Comparison of ENCODE assay signal across 15 cellular contexts in genomic region chr10:71395621-71396020, GRCh38. TPM values are rescaled to one million over a fixed set of nuclear protein-coding genes. Genes with fewer than 3 reads are reported as not detected.
DNase-seq lines count a peak whose midpoint lies in the region; ATAC-seq, FAIRE-seq and TF ChIP-seq lines count a peak whose summit lies in the region.
"Had no signal": no experiment of that assay in that cellular context is flagged by ENCODE, and none has a peak within 500 bp of the region (broad histone marks: within the 10 kb centered on the region; RNA-seq: fewer than 3 reads in every experiment).

No MANE protein-coding gene starts in this region.

- H3K36me3 ChIP-seq in CD4-positive, alpha-beta memory T cell (ENCODE audit: insufficient read depth, low read length): no peaks in the 10 kb centered on the region
- H3K36me3 ChIP-seq in mesendoderm (ENCODE audit: control insufficient read depth, insufficient read depth, low read length) (no peaks in the 10 kb centered on the region), mucosa of descending colon (ENCODE audit: low read depth) (no peaks in the 10 kb centered on the region)
- H3K36me3 ChIP-seq: esophagus squamous epithelium had no signal

- H3K27ac ChIP-seq in A549 (peak overlapping the region in 1 of 2 experiments; percentile 91; a peak in 2 of 6 replicates), mesendoderm (ENCODE audit: low read depth, low read length) (no peak overlapping the region)
- H3K27ac ChIP-seq in CD4-positive, alpha-beta memory T cell (ENCODE audit: low read depth, low read length): no peak overlapping the region
- H3K27ac ChIP-seq: KMS-11, SK-N-MC had no signal

- 84% methylated on average over 4 of the region's 4 CpGs for WGBS in A549 (ENCODE audit: missing lambda C conversion rate)
- WGBS in mesendoderm (ENCODE audit: extremely low coverage, insufficient coverage, low lambda C conversion rate): no CpG with 5 or more reads among the region's 4 CpGs

- no peak overlapping the region for H3K23ac ChIP-seq in mesendoderm (ENCODE audit: low read length)

- intact Hi-C loops in CD4-positive, alpha-beta memory T cell (cut with micrococcal nuclease): no loop called here
- intact Hi-C loops in mucosa of descending colon (cut with DNase I, micrococcal nuclease): loop anchor here (10.0 kb wide), 1 partner anchor 169 kb away; no protein-coding TSS in a partner anchor

- ATAC-seq in A549 (peak in 1 of 2 experiments; percentile 53; a peak in 3 of 6 replicates), WTC11 (no peak), mucosa of descending colon (no peak), GM21526 (IDR thresholded peaks at IDR 0.05; ENCODE audit: low FRiP score, unreplicated experiment) (no peak), GM18511 (IDR thresholded peaks at IDR 0.05; ENCODE audit: unreplicated experiment) (no peak)

- no peak for TF ChIP-seq RAD21 in A549 (conservative IDR thresholded peaks at IDR 0.05 in 1 of 2, IDR thresholded peaks at IDR 0.05 in 1 of 2)

- no peak for TF ChIP-seq EP300 in A549 (IDR thresholded peaks at IDR 0.05)

- H3K27ac Mint-ChIP-seq in CD4-positive, alpha-beta memory T cell: no peak overlapping the region
- no peak overlapping the region for H3K27ac Mint-ChIP-seq in WTC11
- H3K27ac Mint-ChIP-seq: stimulated activated naive CD8-positive, alpha-beta T cell treated with anti-CD3 and anti-CD28 coated beads, Interleukin-15, Interleukin-2, amounts not matched to agents 100 ng/mL and 50 ng/mL, for 24 hours had no signal

- no peak overlapping the region for H2BK15ac ChIP-seq in mesendoderm (replicated peaks; ENCODE audit: low read depth)

- H3K4me1 ChIP-seq in A549: peaks cover 7% of the 10 kb centered on the region; the same call in 1 of the 3 replicates
- H3K4me1 ChIP-seq in CD4-positive, alpha-beta memory T cell (ENCODE audit: insufficient read depth, low read length): peaks cover 8% of the 10 kb centered on the region
- peaks cover 6% of the 10 kb centered on the region for H3K4me1 ChIP-seq in mesendoderm (ENCODE audit: control insufficient read depth, low read depth, low read length)
- H3K4me1 ChIP-seq in mucosa of descending colon (ENCODE audit: low read depth): peaks cover 10% of the 10 kb centered on the region

- no peak overlapping the region for H2AK5ac ChIP-seq in mesendoderm (ENCODE audit: low read length)

- peaks cover 48 to 59% of the 10 kb centered on the region in 2 donors for H3K27me3 Mint-ChIP-seq in CD4-positive, alpha-beta memory T cell
- peaks cover 59% of the 10 kb centered on the region for H3K27me3 Mint-ChIP-seq in WTC11 (ENCODE audit: low read depth)

- H4K8ac ChIP-seq in mesendoderm (ENCODE audit: low read depth, low read length): no peak overlapping the region

- no peaks in the 10 kb centered on the region for H3K79me1 ChIP-seq in mesendoderm (ENCODE audit: low read length)

- CTCF ChIA-PET in A549 (lab: Yijun Ruan, JAX): interaction anchor here (0.6 to 47.4 kb wide), 62 partner anchors 9 to 864 kb away, joined by 3 to 977 read pairs (median 4); partner anchors contain the start of genes SLC29A3 and VSIR
- CTCF ChIA-PET in CD4-positive, alpha-beta memory T cell (lab: Charles Lee; ENCODE audit: partially characterized antibody): interaction anchor here (1.0 to 1.9 kb wide), 6 partner anchors 10 to 417 kb away, joined by 3 to 7 read pairs (median 6); no protein-coding TSS in a partner anchor
- CTCF ChIA-PET in WTC11 (lab: Charles Lee): interaction anchor here (0.7 to 8.8 kb wide), 42 partner anchors 11 to 321 kb away, joined by 3 to 120 read pairs (median 5); partner anchors contain the start of gene SLC29A3

- H3K9me3 ChIP-seq in A549: no peaks in the 10 kb centered on the region
- no peaks in the 10 kb centered on the region for H3K9me3 ChIP-seq in CD4-positive, alpha-beta memory T cell (ENCODE audit: control insufficient read depth in 1 of 2, low read length in 2 of 2)
- H3K9me3 ChIP-seq in mucosa of descending colon: no peaks in the 10 kb centered on the region
- H3K9me3 ChIP-seq: esophagus squamous epithelium had no signal

- H3K4me3 ChIP-seq in A549: no peak overlapping the region
- no peak overlapping the region for H3K4me3 ChIP-seq in CD4-positive, alpha-beta memory T cell (ENCODE audit: low read length in 2 of 2)
- H3K4me3 ChIP-seq in mesendoderm (ENCODE audit: low read length): no peak overlapping the region
- no peak overlapping the region for H3K4me3 ChIP-seq in mucosa of descending colon
- H3K4me3 ChIP-seq: SK-N-MC had no signal

- POLR2A ChIA-PET in A549 (lab: Yijun Ruan, JAX) (interaction anchor here (0.6 to 1.9 kb wide), 2 partner anchors 9 to 77 kb away, joined by 3 to 22 read pairs; partner anchors contain the start of gene SLC29A3), WTC11 (lab: Charles Lee) (interaction anchor here (1.4 kb wide), 1 partner anchor 19 kb away, joined by 3 read pairs; no protein-coding TSS in a partner anchor)
- POLR2A ChIA-PET in CD4-positive, alpha-beta memory T cell (lab: Charles Lee; ENCODE audit: partially characterized antibody): interaction anchor here (0.9 kb wide), 1 partner anchor 313 kb away, joined by 3 read pairs; no protein-coding TSS in a partner anchor

- no peak for TF ChIP-seq POLR2A in A549 (IDR thresholded peaks at IDR 0.05; ENCODE audit: low read length)

- H3K4ac ChIP-seq in mesendoderm (ENCODE audit: low read depth, low read length): no peak overlapping the region

- H3K56ac ChIP-seq in mesendoderm (ENCODE audit: low read length): no peak overlapping the region

- peak; percentile 16 to 69 for DNase-seq in A549 (ENCODE audit: low read depth in 1 of 2, low spot score in 1 of 2)
- no peak for DNase-seq in CD4-positive, alpha-beta memory T cell
- DNase-seq in WTC11 (ENCODE audit: low spot score): no peak
- DNase-seq in mesendoderm: peak; percentile 38
- DNase-seq in occipital lobe (lab: John Stamatoyannopoulos, UW): no peak
- no peak for DNase-seq in mucosa of descending colon
- DNase-seq: central memory CD4-positive, alpha-beta T cell; esophagus squamous epithelium; NK-92 treated with Interleukin-12 subunit alpha and Interleukin-12 subunit beta, amount 100 ng/mL, for 24 hours had no signal

- peaks cover 35% of the 10 kb centered on the region for H3K27me3 ChIP-seq in CD4-positive, alpha-beta memory T cell (ENCODE audit: insufficient read depth, low read length)
- H3K27me3 ChIP-seq in mesendoderm (ENCODE audit: insufficient read depth, low read length, poor library complexity): peaks cover 14% of the 10 kb centered on the region

- no peak overlapping the region for H2BK120ac ChIP-seq in mesendoderm (ENCODE audit: low read depth, low read length)

- TF ChIP-seq CTCF in A549 (IDR thresholded peaks at IDR 0.05) (no peak), WTC11 (IDR thresholded peaks at IDR 0.05) (no peak), mucosa of descending colon (IDR thresholded peaks at IDR 0.05) (no peak)

- H3K9me3 Mint-ChIP-seq in CD4-positive, alpha-beta memory T cell: no peaks in the 10 kb centered on the region
- H3K9me3 Mint-ChIP-seq in WTC11: no peaks in the 10 kb centered on the region
- H3K9me3 Mint-ChIP-seq: stimulated activated naive CD8-positive, alpha-beta T cell treated with anti-CD3 and anti-CD28 coated beads, Interleukin-15, Interleukin-2, amounts not matched to agents 100 ng/mL and 50 ng/mL, for 24 hours had no signal

- H3K9ac ChIP-seq in mesendoderm (ENCODE audit: low read length): no peak overlapping the region
- H3K9ac ChIP-seq: KMS-11 had no signal

- no peak for FAIRE-seq in A549 (lab: Jason Lieb, UNC)

- no peaks in the 10 kb centered on the region for H3K36me3 Mint-ChIP-seq in CD4-positive, alpha-beta memory T cell
- no peaks in the 10 kb centered on the region for H3K36me3 Mint-ChIP-seq in WTC11

- H3K4me1 Mint-ChIP-seq in CD4-positive, alpha-beta memory T cell: peaks cover 4 to 14% (median 9%) of the 10 kb centered on the region in 4 donors
- peaks cover 22% of the 10 kb centered on the region for H3K4me1 Mint-ChIP-seq in WTC11

- H3K18ac ChIP-seq in mesendoderm (ENCODE audit: low read length): no peak overlapping the region

- H2BK5ac ChIP-seq in mesendoderm (ENCODE audit: low read length): no peak overlapping the region

- no peaks in the 10 kb centered on the region for H3K79me2 ChIP-seq in mesendoderm (ENCODE audit: control insufficient read depth, insufficient read depth, low read length)

- H3K4me2 ChIP-seq in A549 (peak overlapping the region; percentile 100), mesendoderm (ENCODE audit: low read length) (no peak overlapping the region)
- H3K4me2 ChIP-seq: KMS-11 had no signal

- H3K4me3 Mint-ChIP-seq in CD4-positive, alpha-beta memory T cell: peak overlapping the region in 7 of 8 donors; percentile 58 to 85 (median 72)
- peak overlapping the region; percentile 63 for H3K4me3 Mint-ChIP-seq in WTC11

- H4K5ac ChIP-seq in mesendoderm (ENCODE audit: low read length): no peak overlapping the region

TF ChIP-seq in A549, 52 proteins besides CTCF, POLR2A, EP300 and RAD21:
- no peak for TF ChIP-seq SREBF2 (IDR thresholded peaks at IDR 0.05)

RNA-seq across cellular contexts. Expression of gene CDH23, which starts 1.1 kb away (rescaled TPM):
- 1.0 and 1.1 TPM in 2 replicates for polyA plus RNA-seq in A549 (2011; rRNA removed)
- polyA plus RNA-seq in A549 (2012; cell fraction: cytosol; rRNA removed): 2.6 and 3.2 TPM in 2 replicates
- polyA plus RNA-seq in A549 (2012; cell fraction: nucleus; rRNA removed): 2.8 and 3.7 TPM in 2 replicates
- 2.1 to 2.3 TPM (median 2.1 TPM) in 3 replicates for polyA plus RNA-seq in A549 (2017; fragmentation: RNase III; extraction: RNeasy Plus Mini Kit Qiagen cat#74134 plus additional on column Dnase treatment)
- 3.4 TPM in 2 replicates for polyA minus RNA-seq in A549 (2011; rRNA and poly(A)+ RNA removed)
- 1 to 10 TPM; 5.2 to 5.4 TPM for total RNA-seq in CD4-positive, alpha-beta memory T cell
- 1 to 10 TPM; 1.8 to 2.0 TPM for polyA plus RNA-seq in CD4-positive, alpha-beta memory T cell
- total RNA-seq in WTC11 (2021): 2.1 to 3.1 TPM (median 2.9 TPM) in 3 replicates
- 2.1 TPM for polyA plus RNA-seq in mesendoderm (2013, experiment 1 of 2)
- 1.7 TPM for polyA plus RNA-seq in mesendoderm (2013, experiment 2 of 2)
- total RNA-seq in occipital lobe: 1.2 TPM
- 1 to 10 TPM; 1.8 to 3.6 (median 3.0) TPM for total RNA-seq in mucosa of descending colon
- total RNA-seq: renal cortical epithelial cell had no signal

Comparison
In these comparisons a context has a peak if more than half of its experiments do, and no peak if none do; other contexts are left out.
1. DNase-seq: peak in A549 (2 of 2) and mesendoderm (single experiment); none in CD4-positive, alpha-beta memory T cell (0 of 5), WTC11 (single experiment), occipital lobe (single experiment) and mucosa of descending colon (0 of 3).